ENCODE assay signal across 1 cellular context in genomic region chr11:121931748-121932352, GRCh38.
A peak's percentile ranks its signal among the peaks of the same experiment; 100 is the strongest.
TF ChIP-seq lines count a peak whose summit lies in the region.

No MANE protein-coding gene starts in this region.

TF ChIP-seq in HepG2, 621 proteins besides CTCF, POLR2A, EP300 and RAD21 (continued from another document and continues in another):
- TF ChIP-seq TSC22D2 (CRISPR knock-in tag; IDR thresholded peaks at IDR 0.05; ENCODE audit: borderline replicate concordance) (no peak), SPEN (CRISPR knock-in tag; IDR thresholded peaks at IDR 0.05; ENCODE audit: low read depth) (peak; percentile 69; the same call in 1 of the 2 replicates), HMG20B (CRISPR knock-in tag; conservative IDR thresholded peaks at IDR 0.05) (peak; percentile 94), SIN3A (IDR thresholded peaks at IDR 0.05; ENCODE audit: borderline replicate concordance, low read depth, low read length) (no peak), CREM (IDR thresholded peaks at IDR 0.05) (peak; percentile 91), CREM (CRISPR knock-in tag; IDR thresholded peaks at IDR 0.05) (no peak), MAFF (IDR thresholded peaks at IDR 0.05; ENCODE audit: low read depth, low read length) (peak; percentile 76), EEA1 (CRISPR knock-in tag; IDR thresholded peaks at IDR 0.05; ENCODE audit: borderline replicate concordance) (no peak), AKAP8 (CRISPR knock-in tag; IDR thresholded peaks at IDR 0.05) (0 out of 2 replicates have a peak, but pooled peaks have one; percentile 58), NCOA1 (CRISPR knock-in tag; IDR thresholded peaks at IDR 0.05) (0 out of 2 replicates have a peak, but pooled peaks have one; percentile 57), YEATS2 (CRISPR knock-in tag; IDR thresholded peaks at IDR 0.05; ENCODE audit: borderline replicate concordance) (peak; percentile 57; the same call in 1 of the 2 replicates), SP140L (CRISPR knock-in tag; IDR thresholded peaks at IDR 0.05; ENCODE audit: borderline replicate concordance) (0 out of 2 replicates have a peak, but pooled peaks have one; percentile 48), NKX3-1 (CRISPR knock-in tag; IDR thresholded peaks at IDR 0.05) (peak; percentile 78; the same call in 1 of the 2 replicates), HMGA1 (CRISPR knock-in tag; conservative IDR thresholded peaks at IDR 0.05) (no peak), POLR2G (IDR thresholded peaks at IDR 0.05; ENCODE audit: low read depth, low read length) (peak; percentile 52; the same call in 1 of the 2 replicates), GATA4 (IDR thresholded peaks at IDR 0.05; ENCODE audit: borderline replicate concordance, low read depth) (peak; percentile 62; the same call in 1 of the 2 replicates), NFATC3 (CRISPR knock-in tag; IDR thresholded peaks at IDR 0.05) (no peak), ZNF562 (CRISPR knock-in tag; IDR thresholded peaks at IDR 0.05; ENCODE audit: borderline replicate concordance) (no peak), HHEX (CRISPR knock-in tag; IDR thresholded peaks at IDR 0.05) (peak; percentile 78), RARG (CRISPR knock-in tag; IDR thresholded peaks at IDR 0.05; ENCODE audit: low read depth) (no peak), NR2F2 (IDR thresholded peaks at IDR 0.05; ENCODE audit: borderline replicate concordance, low read depth) (peak; percentile 98), GTF3A (CRISPR knock-in tag; conservative IDR thresholded peaks at IDR 0.05) (no peak), SP4 (CRISPR knock-in tag; IDR thresholded peaks at IDR 0.05) (no peak), ZNF605 (CRISPR knock-in tag; IDR thresholded peaks at IDR 0.05) (peak; percentile 55; the same call in 1 of the 2 replicates), GLI4 (CRISPR knock-in tag; IDR thresholded peaks at IDR 0.05; ENCODE audit: borderline replicate concordance) (0 out of 2 replicates have a peak, but pooled peaks have one; percentile 52), GFI1 (CRISPR knock-in tag; IDR thresholded peaks at IDR 0.05; ENCODE audit: borderline replicate concordance) (peak; percentile 89), SRSF1 (optimal IDR thresholded peaks at IDR 0.05; ENCODE audit: low read depth, low read length) (no peak), ZNF24 (IDR thresholded peaks at IDR 0.05) (peak; percentile 52; the same call in 1 of the 2 replicates), ZNF431 (CRISPR knock-in tag; IDR thresholded peaks at IDR 0.05; ENCODE audit: borderline replicate concordance, low read depth) (no peak; the same call in 1 of the 2 replicates), HCFC1 (IDR thresholded peaks at IDR 0.05; ENCODE audit: low read depth, low read length) (no peak), ZNF672 (CRISPR knock-in tag; IDR thresholded peaks at IDR 0.05) (no peak), ZBTB38 (CRISPR knock-in tag; IDR thresholded peaks at IDR 0.05) (no peak), ZNF160 (CRISPR knock-in tag; IDR thresholded peaks at IDR 0.05) (no peak), DMAP1 (CRISPR knock-in tag; IDR thresholded peaks at IDR 0.05) (peak; percentile 45; the same call in 1 of the 2 replicates), ZNF33B (CRISPR knock-in tag; IDR thresholded peaks at IDR 0.05) (no peak), JUND (CRISPR knock-in tag; IDR thresholded peaks at IDR 0.05) (no peak), ZFP36L1 (CRISPR knock-in tag; IDR thresholded peaks at IDR 0.05) (peak; percentile 70; the same call in 1 of the 2 replicates), ZNF704 (CRISPR knock-in tag; IDR thresholded peaks at IDR 0.05; ENCODE audit: borderline replicate concordance) (no peak), KAT2B (IDR thresholded peaks at IDR 0.05; ENCODE audit: borderline replicate concordance, low read depth, low read length) (no peak), SOX13 (IDR thresholded peaks at IDR 0.05) (peak; percentile 78; the same call in 1 of the 2 replicates), SOX13 (CRISPR knock-in tag; conservative IDR thresholded peaks at IDR 0.05 in 1 of 2, IDR thresholded peaks at IDR 0.05 in 1 of 2) (peak in 1 of 2 experiments; percentile 92; a peak in 2 of 4 replicates), ZXDC (CRISPR knock-in tag; IDR thresholded peaks at IDR 0.05) (no peak), MIER3 (CRISPR knock-in tag; IDR thresholded peaks at IDR 0.05; ENCODE audit: borderline replicate concordance) (peak; percentile 61; the same call in 1 of the 2 replicates), BATF2 (CRISPR knock-in tag; IDR thresholded peaks at IDR 0.05) (no peak), IRF1 (CRISPR knock-in tag; IDR thresholded peaks at IDR 0.05; ENCODE audit: low read depth) (no peak), ZSCAN20 (CRISPR knock-in tag; IDR thresholded peaks at IDR 0.05; ENCODE audit: borderline replicate concordance) (no peak), ZGPAT (CRISPR knock-in tag; IDR thresholded peaks at IDR 0.05) (peak; percentile 93), TEAD2 (CRISPR knock-in tag; IDR thresholded peaks at IDR 0.05) (no peak), SCMH1 (CRISPR knock-in tag; IDR thresholded peaks at IDR 0.05; ENCODE audit: borderline replicate concordance) (no peak), JDP2 (CRISPR knock-in tag; IDR thresholded peaks at IDR 0.05; ENCODE audit: borderline replicate concordance) (no peak; the same call in 1 of the 2 replicates), ZMYM4 (CRISPR knock-in tag; IDR thresholded peaks at IDR 0.05) (peak; percentile 95), ZNF234 (CRISPR knock-in tag; conservative IDR thresholded peaks at IDR 0.05) (no peak), MYNN (CRISPR knock-in tag; IDR thresholded peaks at IDR 0.05; ENCODE audit: low read depth) (no peak), ATF5 (CRISPR knock-in tag; IDR thresholded peaks at IDR 0.05; ENCODE audit: low read depth) (no peak), ZNF547 (CRISPR knock-in tag; IDR thresholded peaks at IDR 0.05) (no peak), MZF1 (CRISPR knock-in tag; IDR thresholded peaks at IDR 0.05; ENCODE audit: borderline replicate concordance) (no peak), GRHL1 (CRISPR knock-in tag; conservative IDR thresholded peaks at IDR 0.05) (no peak), NFRKB (IDR thresholded peaks at IDR 0.05) (no peak), ZNF276 (CRISPR knock-in tag; IDR thresholded peaks at IDR 0.05; ENCODE audit: low read depth) (no peak), MXD3 (CRISPR knock-in tag; IDR thresholded peaks at IDR 0.05) (no peak)
